In genomic region chr18:78171954-78172353, GRCh38 we compare ENCODE assay signal across 30 cellular contexts.
"Had no signal": no experiment of that assay in that cellular context is flagged by ENCODE, and none has a peak within 500 bp of the region (broad histone marks: within the 10 kb centered on the region; RNA-seq: fewer than 3 reads in every experiment).

No MANE protein-coding gene starts in this region.

- H3K4me3 ChIP-seq: MG63 had no signal

- H3K9me3 ChIP-seq: MG63 had no signal

- DNase-seq: Karpas-422, Kasumi-1, MG63, MM.1S, MV-4-11, NCI-H1048, NCI-H1092, NCI-H1092 treated with DMSO at 0.1 percent for 48 hours, NCI-H1105, NCI-H1105 treated with DMSO at 0.1 percent for 48 hours, NCI-H1417 treated with DMSO at 0.1 percent for 48 hours, NCI-H1436, NCI-H1436 treated with DMSO at 0.1 percent for 48 hours, NCI-H1694, NCI-H1694 treated with DMSO at 0.1 percent for 48 hours, NCI-H187, NCI-H187 treated with DMSO at 0.1 percent for 48 hours, NCI-H1930, NCI-H2029, NCI-H2029 treated with DMSO at 0.1 percent for 48 hours, NCI-H2081, NCI-H2081 treated with DMSO at 0.1 percent for 48 hours, NCI-H2107, NCI-H2171, NCI-H2171 treated with DMSO at 0.1 percent for 48 hours, NCI-H2227 treated with DMSO at 0.1 percent for 48 hours, NCI-H226, NCI-H446, NCI-H446 treated with DMSO at 0.1 percent for 48 hours, NCI-H524 had no signal

- H3K36me3 ChIP-seq: MG63 had no signal

- H3K27me3 ChIP-seq: MG63 had no signal
